In the genomic region with DNA sequence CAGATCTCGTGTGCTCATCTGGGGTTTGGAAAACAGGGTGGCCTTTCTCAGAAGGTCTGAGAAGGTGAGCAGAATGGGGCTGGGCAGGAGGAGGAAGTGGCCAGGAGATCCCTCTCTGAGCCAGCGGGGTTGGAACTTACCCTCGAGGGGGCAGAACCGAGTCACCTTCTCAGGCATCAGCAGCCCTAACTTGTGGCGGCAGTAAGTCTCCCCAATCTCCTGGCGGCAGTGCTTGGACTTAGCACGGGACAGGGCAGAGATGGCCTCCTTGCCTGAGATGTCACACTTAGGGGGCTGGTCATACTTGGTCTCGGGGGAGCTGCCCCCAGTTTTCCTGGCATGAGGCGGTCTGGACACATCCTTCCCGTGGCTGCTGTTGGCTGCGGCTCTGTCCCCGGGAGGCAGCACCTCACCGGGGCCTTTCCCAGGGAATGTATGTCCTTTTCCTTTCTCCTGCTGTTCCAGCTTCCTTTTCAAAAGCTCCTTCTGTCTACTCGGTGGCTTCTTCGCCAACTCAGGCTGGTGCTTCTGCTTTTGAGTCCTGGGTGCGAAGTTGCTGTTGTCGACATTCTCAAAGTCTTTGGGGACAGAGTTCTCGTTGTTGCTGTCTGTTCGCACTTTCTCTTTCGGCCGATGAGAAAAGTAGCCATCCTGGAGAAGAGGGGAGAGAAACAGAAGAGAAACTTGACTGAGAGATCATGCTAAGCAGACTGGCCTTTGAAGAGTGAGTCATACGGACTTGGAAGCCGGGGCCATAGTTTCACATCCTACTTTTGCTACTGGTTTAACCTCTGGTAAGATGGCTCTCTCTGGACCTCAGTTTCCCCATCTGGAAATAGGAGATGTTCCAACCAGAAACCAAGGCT, we compare ENCODE assay signal across 8 cellular contexts.
DNase-seq lines count a peak whose midpoint lies in the region; ATAC-seq, FAIRE-seq and TF ChIP-seq lines count a peak whose summit lies in the region.

No MANE protein-coding gene starts in this region.

- H3F3A ChIP-seq in MM.1S (ENCODE audit: insufficient read depth, low read length): peaks cover 20% of the 10 kb centered on the region

- intact Hi-C loops in HepG2 (cut with micrococcal nuclease; ENCODE audit: unreplicated experiment): no loop called here

- no peaks in the 10 kb centered on the region for H3K9me3 ChIP-seq in MM.1S (replicated peaks; ENCODE audit: insufficient read depth, low read length)
- H3K9me3 ChIP-seq in HepG2 (ENCODE audit: low read length): no peaks in the 10 kb centered on the region

- in situ Hi-C loops in HepG2 (cut with HindIII; ENCODE audit: extremely low pct_ligation_motif_present, low pct_unique_long_range_greater_than_20kb): no loop called here

- H3K4me1 ChIP-seq in MM.1S (ENCODE audit: low read length): peaks cover 42% of the 10 kb centered on the region
- H3K4me1 ChIP-seq in HepG2 (ENCODE audit: insufficient read depth, low read length): no peaks in the 10 kb centered on the region

- H3K27ac ChIP-seq in MM.1S (ENCODE audit: low read length): peak overlapping the region; percentile 91
- H3K27ac ChIP-seq in HepG2 (ENCODE audit: extremely low read length, insufficient read depth, low read length): no peak overlapping the region

- no peaks in the 10 kb centered on the region for H3K27me3 ChIP-seq in MM.1S (replicated peaks; ENCODE audit: insufficient read depth, low read length)
- H3K27me3 ChIP-seq in HepG2 (ENCODE audit: control insufficient read depth in 1 of 2, insufficient read depth in 2 of 2, low read length in 2 of 2): peaks cover 3 to 11% of the 10 kb centered on the region in 2 experiments; a peak in 3 of 5 replicates

- H3K4me3 ChIP-seq in MM.1S (ENCODE audit: low read length) (peak overlapping the region; percentile 66), HepG2 (replicated peaks in 1 of 3; ENCODE audit: insufficient read depth in 1 of 3, low read depth in 2 of 3, low read length in 3 of 3) (no peak overlapping the region)

- H3K4me2 ChIP-seq in MM.1S (ENCODE audit: low read depth, low read length) (peak overlapping the region; percentile 93), HepG2 (ENCODE audit: low read depth, low read length) (no peak overlapping the region)

- H3K9ac ChIP-seq in MM.1S (ENCODE audit: low read length): peak overlapping the region; percentile 70
- no peak overlapping the region for H3K9ac ChIP-seq in HepG2 (ENCODE audit: insufficient read depth, low read depth, low read length)

- TF ChIP-seq CTCF in MM.1S (IDR thresholded peaks at IDR 0.05; ENCODE audit: low read length) (peak; percentile 79), HepG2 (CRISPR knock-in tag; IDR thresholded peaks at IDR 0.05) (no peak; the same call in 1 of the 2 replicates)

- H3K36me3 ChIP-seq in MM.1S (replicated peaks; ENCODE audit: insufficient read depth, low read length): no peaks in the 10 kb centered on the region
- no peaks in the 10 kb centered on the region for H3K36me3 ChIP-seq in HepG2 (replicated peaks in 1 of 2; ENCODE audit: control insufficient read depth in 1 of 2, insufficient read depth in 2 of 2, low read length in 2 of 2)

- CTCF ChIA-PET in HepG2 (lab: Yijun Ruan, JAX; ENCODE audit: low intra/inter-chr PET ratio, low total read pairs): no interaction called here

- TF ChIP-seq EP300 in HepG2 (IDR thresholded peaks at IDR 0.05; ENCODE audit: low read depth in 2 of 2, low read length in 2 of 2) (no peak), HepG2 (CRISPR knock-in tag; IDR thresholded peaks at IDR 0.05; ENCODE audit: borderline replicate concordance) (no peak)

- WGBS in HepG2 (ENCODE audit: low lambda C conversion rate): 32% methylated on average over 23 of the region's 23 CpGs

- H4K20me1 ChIP-seq in MM.1S (ENCODE audit: insufficient read depth, low read length) (no peaks in the 10 kb centered on the region), HepG2 (ENCODE audit: insufficient read depth, low read length) (no peaks in the 10 kb centered on the region)

- no peak for TF ChIP-seq RAD21 in HepG2 (CRISPR knock-in tag; IDR thresholded peaks at IDR 0.05)

- TF ChIP-seq POLR2A in HepG2 (IDR thresholded peaks at IDR 0.05; ENCODE audit: insufficient read depth in 1 of 2, low read depth in 2 of 2, low read length in 2 of 2): no peak

- H2AFZ ChIP-seq in MM.1S (ENCODE audit: low read length) (peak overlapping the region; percentile 64), HepG2 (ENCODE audit: low read length) (no peak overlapping the region)

- POLR2A ChIA-PET in HepG2 (lab: Yijun Ruan, JAX): no interaction called here

- ATAC-seq in GM21447 (IDR thresholded peaks at IDR 0.05; ENCODE audit: unreplicated experiment): peak; percentile 80
- peak; percentile 77 for ATAC-seq in HepG2

- peaks cover 47% of the 10 kb centered on the region for H3K79me2 ChIP-seq in MM.1S (ENCODE audit: low read length)
- no peaks in the 10 kb centered on the region for H3K79me2 ChIP-seq in HepG2 (ENCODE audit: insufficient read depth, low read length)

- FAIRE-seq in HepG2 (lab: Jason Lieb, UNC): no peak

- DNase-seq in ELF-1 (ENCODE audit: low read depth, low spot score) (peak; percentile 12), MM.1S (peak; percentile 87), HepG2 (ENCODE audit: low spot score) (no peak), Kasumi-1 (lab: John Stamatoyannopoulos, UW) (no peak), GDM1 (lab: John Stamatoyannopoulos, UW) (no peak), HK-2 (ENCODE audit: unreplicated experiment) (no peak)
- no peak for DNase-seq in stimulated activated CD8-positive, alpha-beta memory T cell treated with anti-CD3 and anti-CD28 coated beads, Interleukin-4, amount 100 ng/mL, for 48 hours

- no peaks in the 10 kb centered on the region for H3K9me2 ChIP-seq in MM.1S (replicated peaks; ENCODE audit: insufficient read depth, low read length)

- BruUV-seq in HepG2 (replicated peaks; lab: Mats Ljungman, UMichigan): no TSS peak

TF ChIP-seq in HepG2, 621 proteins besides CTCF, POLR2A, EP300 and RAD21:
- TF ChIP-seq ZNF768 (CRISPR knock-in tag; IDR thresholded peaks at IDR 0.05): peak; percentile 38; the same call in 1 of the 2 replicates
- TF ChIP-seq SNAPC4 (CRISPR knock-in tag; IDR thresholded peaks at IDR 0.05): no peak
- TF ChIP-seq PITX1 (CRISPR knock-in tag; IDR thresholded peaks at IDR 0.05): no peak
- peak; percentile 77; the same call in 1 of the 2 replicates for TF ChIP-seq ZNF121 (CRISPR knock-in tag; IDR thresholded peaks at IDR 0.05)
- no peak for TF ChIP-seq KAT7 (CRISPR knock-in tag; IDR thresholded peaks at IDR 0.05; ENCODE audit: borderline replicate concordance)
- TF ChIP-seq, protein P1, sequence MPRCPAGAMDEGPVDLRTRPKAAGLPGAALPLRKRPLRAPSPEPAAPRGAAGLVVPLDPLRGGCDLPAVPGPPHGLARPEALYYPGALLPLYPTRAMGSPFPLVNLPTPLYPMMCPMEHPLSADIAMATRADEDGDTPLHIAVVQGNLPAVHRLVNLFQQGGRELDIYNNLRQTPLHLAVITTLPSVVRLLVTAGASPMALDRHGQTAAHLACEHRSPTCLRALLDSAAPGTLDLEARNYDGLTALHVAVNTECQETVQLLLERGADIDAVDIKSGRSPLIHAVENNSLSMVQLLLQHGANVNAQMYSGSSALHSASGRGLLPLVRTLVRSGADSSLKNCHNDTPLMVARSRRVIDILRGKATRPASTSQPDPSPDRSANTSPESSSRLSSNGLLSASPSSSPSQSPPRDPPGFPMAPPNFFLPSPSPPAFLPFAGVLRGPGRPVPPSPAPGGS (CRISPR knock-in tag; IDR thresholded peaks at IDR 0.05): no peak
- TF ChIP-seq, protein P2, sequence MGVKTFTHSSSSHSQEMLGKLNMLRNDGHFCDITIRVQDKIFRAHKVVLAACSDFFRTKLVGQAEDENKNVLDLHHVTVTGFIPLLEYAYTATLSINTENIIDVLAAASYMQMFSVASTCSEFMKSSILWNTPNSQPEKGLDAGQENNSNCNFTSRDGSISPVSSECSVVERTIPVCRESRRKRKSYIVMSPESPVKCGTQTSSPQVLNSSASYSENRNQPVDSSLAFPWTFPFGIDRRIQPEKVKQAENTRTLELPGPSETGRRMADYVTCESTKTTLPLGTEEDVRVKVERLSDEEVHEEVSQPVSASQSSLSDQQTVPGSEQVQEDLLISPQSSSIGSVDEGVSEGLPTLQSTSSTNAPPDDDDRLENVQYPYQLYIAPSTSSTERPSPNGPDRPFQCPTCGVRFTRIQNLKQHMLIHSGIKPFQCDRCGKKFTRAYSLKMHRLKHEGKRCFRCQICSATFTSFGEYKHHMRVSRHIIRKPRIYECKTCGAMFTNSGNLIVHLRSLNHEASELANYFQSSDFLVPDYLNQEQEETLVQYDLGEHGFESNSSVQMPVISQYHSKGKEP (CRISPR knock-in tag; IDR thresholded peaks at IDR 0.05): no peak
- no peak for TF ChIP-seq TAF15 (IDR thresholded peaks at IDR 0.05; ENCODE audit: low read depth, low read length, poor library complexity, severe bottlenecking)

Comparison
In these comparisons a context has a peak if more than half of its experiments do, and no peak if none do; other contexts are left out.
1. DNase-seq: peak in ELF-1 (single experiment) and MM.1S (single experiment); none in HepG2 (single experiment), Kasumi-1 (0 of 2), GDM1 (single experiment), HK-2 (single experiment) and stimulated activated CD8-positive, alpha-beta memory T cell treated with anti-CD3 and anti-CD28 coated beads, Interleukin-4, amount 100 ng/mL, for 48 hours (single experiment).